Comparison of ENCODE assay signal across 8 cellular contexts in the genomic region with DNA sequence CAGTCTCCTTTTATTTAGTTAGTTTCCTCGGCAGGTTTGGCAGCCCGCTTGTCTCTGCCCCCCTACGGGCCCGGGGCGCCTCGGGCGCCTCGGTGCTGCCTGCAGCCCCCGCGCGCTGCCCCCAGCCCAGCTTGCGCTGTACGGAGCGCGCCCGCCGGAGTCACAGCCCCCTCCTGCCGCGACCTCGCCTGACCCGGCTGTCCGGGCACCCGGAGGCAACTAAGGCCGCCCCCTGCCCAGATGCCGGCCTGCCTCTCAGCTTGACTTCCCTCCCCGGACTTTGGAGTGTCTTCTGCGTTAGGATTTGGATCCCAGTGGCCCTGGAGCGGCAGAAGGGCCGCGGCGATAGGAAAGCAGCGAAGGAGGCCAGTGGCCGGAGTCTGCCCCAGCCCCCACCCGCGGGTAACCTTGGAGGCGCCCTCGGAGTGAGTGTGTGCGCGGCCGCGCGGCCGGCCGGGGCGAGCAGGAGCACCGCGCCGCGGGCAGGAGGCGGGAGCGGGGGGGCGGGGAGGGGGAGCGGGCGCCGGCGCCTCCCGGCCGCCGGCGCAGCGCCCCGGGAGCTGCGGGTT. TPM values are rescaled to one million over a fixed set of nuclear protein-coding genes. Genes with fewer than 3 reads are reported as not detected.
DNase-seq lines count a peak whose midpoint lies in the region; ATAC-seq and TF ChIP-seq lines count a peak whose summit lies in the region.

No MANE protein-coding gene starts in this region.

- H4K20me1 ChIP-seq in HCT116 (ENCODE audit: insufficient read depth), result no peaks in the 10 kb centered on the region

- no peak overlapping the region for H2AFZ ChIP-seq in HCT116 (ENCODE audit: low read depth, low read length, poor library complexity, severe bottlenecking)

- ATAC-seq in HCT116, result peak; percentile 85

- no peaks in the 10 kb centered on the region for H3K9me2 ChIP-seq in HCT116 (ENCODE audit: insufficient read depth)

- POLR2A ChIA-PET in HCT116 (lab: Charles Lee), result interaction anchor here (0.8 to 0.9 kb wide), 2 partner anchors 9 to 10 kb away, joined by 3 read pairs; no protein-coding TSS in a partner anchor

- no peaks in the 10 kb centered on the region for H3K9me3 ChIP-seq in HCT116 (ENCODE audit: control insufficient read depth in 1 of 2, insufficient read depth in 1 of 2, low read depth in 1 of 2, low read length in 2 of 2)

- no peaks in the 10 kb centered on the region for H3K36me3 ChIP-seq in HCT116 (ENCODE audit: control insufficient read depth in 1 of 2, insufficient read depth in 2 of 2, low read length in 2 of 2)

- CTCF ChIA-PET in HCT116 (lab: Charles Lee), result interaction anchor here (1.0 to 1.5 kb wide), 2 partner anchors 9 to 48 kb away, joined by 3 to 6 read pairs; no protein-coding TSS in a partner anchor

- no peak for TF ChIP-seq CTCF in HCT116 (IDR thresholded peaks at IDR 0.05 in 2 of 3, conservative IDR thresholded peaks at IDR 0.05 in 1 of 3; ENCODE audit: borderline replicate concordance in 1 of 3, insufficient read depth in 1 of 3, low read depth in 2 of 3, low read length in 2 of 3)

- H3K4me3 ChIP-seq in HCT116 (replicated peaks in 1 of 2; ENCODE audit: low read depth in 1 of 2, low read length in 2 of 2), result peak overlapping the region; percentile 54 to 65

- no peaks in the 10 kb centered on the region for H3K27me3 ChIP-seq in HCT116 (ENCODE audit: insufficient read depth, low read length)

- intact Hi-C loops in HCT116 (cut with micrococcal nuclease), result no loop called here

- no peak for TF ChIP-seq POLR2A in HCT116 (IDR thresholded peaks at IDR 0.05; ENCODE audit: borderline replicate concordance, extremely low read depth, insufficient read depth, insufficient read length)

- no TSS peak for BruUV-seq in HCT116 (replicated peaks; lab: Mats Ljungman, UMichigan)

- H3K27ac ChIP-seq in HCT116 (ENCODE audit: low read depth, low read length), result peak overlapping the region; percentile 50; the same call in 1 of the 2 replicates

- TF ChIP-seq RAD21 in HCT116 (IDR thresholded peaks at IDR 0.05; ENCODE audit: low read depth), result no peak

- DNase-seq in activated naive CD4-positive, alpha-beta T cell treated with Interleukin-2 at 50 U/mL for 16 hours, result peak; percentile 19
- no peak for DNase-seq in activated naive CD4-positive, alpha-beta T cell (lab: John Stamatoyannopoulos, UW)
- DNase-seq in HCT116 (ENCODE audit: low read depth, low spot score), result no peak
- DNase-seq in NCI-H1105 (lab: John Stamatoyannopoulos, UW), result peak; percentile 59
- peak; percentile 18 for DNase-seq in activated naive CD4-positive, alpha-beta T cell treated with anti-CD3 and anti-CD28 coated beads, Interleukin-2, amount 50 U/mL, for 16 hours
- DNase-seq in globus pallidus (ENCODE audit: low spot score), result peak; percentile 60
- peak in 38 of 56 donors; percentile 6 to 76 (median 46) for DNase-seq in nucleus accumbens (lab: John Stamatoyannopoulos, UW)
- DNase-seq in NCI-H526 treated with DMSO at 0.1 percent for 48 hours (lab: John Stamatoyannopoulos, UW), result no peak

- no peaks in the 10 kb centered on the region for H3K79me2 ChIP-seq in HCT116 (ENCODE audit: insufficient read depth, low read length)

- H3K4me1 ChIP-seq in HCT116 (ENCODE audit: control insufficient read depth in 1 of 2, insufficient read depth in 2 of 2, low read length in 2 of 2), result peaks cover 6 to 17% of the 10 kb centered on the region in 2 experiments; a peak in 3 of 4 replicates

- RAD21 ChIA-PET in HCT116 (lab: Charles Lee; ENCODE audit: low non-redundant PET in 1 of 2, low total read pairs in 2 of 2, uncharacterized antibody in 2 of 2, unreplicated experiment in 2 of 2), result no interaction called here

- H3K9ac ChIP-seq in HCT116 (ENCODE audit: low read length), result peak overlapping the region; percentile 65

- peak overlapping the region; percentile 80 for H3K4me2 ChIP-seq in HCT116 (ENCODE audit: low read length)

TF ChIP-seq in HCT116, 20 proteins besides CTCF, POLR2A, EP300 and RAD21:
- TF ChIP-seq, protein P1, sequence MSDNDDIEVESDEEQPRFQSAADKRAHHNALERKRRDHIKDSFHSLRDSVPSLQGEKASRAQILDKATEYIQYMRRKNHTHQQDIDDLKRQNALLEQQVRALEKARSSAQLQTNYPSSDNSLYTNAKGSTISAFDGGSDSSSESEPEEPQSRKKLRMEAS (IDR thresholded peaks at IDR 0.05), result peak; percentile 33; the same call in 1 of the 2 replicates
- peak; percentile 49; the same call in 1 of the 2 replicates for TF ChIP-seq ZFX (IDR thresholded peaks at IDR 0.05)
- no peak for TF ChIP-seq JUND (IDR thresholded peaks at IDR 0.05)
- TF ChIP-seq FOSL1 (IDR thresholded peaks at IDR 0.05; ENCODE audit: low read depth), result no peak
- no peak for TF ChIP-seq SIN3A (IDR thresholded peaks at IDR 0.05; ENCODE audit: low read depth)
- TF ChIP-seq, protein P2, sequence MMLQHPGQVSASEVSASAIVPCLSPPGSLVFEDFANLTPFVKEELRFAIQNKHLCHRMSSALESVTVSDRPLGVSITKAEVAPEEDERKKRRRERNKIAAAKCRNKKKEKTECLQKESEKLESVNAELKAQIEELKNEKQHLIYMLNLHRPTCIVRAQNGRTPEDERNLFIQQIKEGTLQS (IDR thresholded peaks at IDR 0.05), result no peak
- TF ChIP-seq EZH2phosphoT487 (IDR thresholded peaks at IDR 0.05; ENCODE audit: borderline replicate concordance), result no peak
- no peak for TF ChIP-seq ELF1 (IDR thresholded peaks at IDR 0.05; ENCODE audit: borderline replicate concordance, low read depth)
- TF ChIP-seq, protein P3, sequence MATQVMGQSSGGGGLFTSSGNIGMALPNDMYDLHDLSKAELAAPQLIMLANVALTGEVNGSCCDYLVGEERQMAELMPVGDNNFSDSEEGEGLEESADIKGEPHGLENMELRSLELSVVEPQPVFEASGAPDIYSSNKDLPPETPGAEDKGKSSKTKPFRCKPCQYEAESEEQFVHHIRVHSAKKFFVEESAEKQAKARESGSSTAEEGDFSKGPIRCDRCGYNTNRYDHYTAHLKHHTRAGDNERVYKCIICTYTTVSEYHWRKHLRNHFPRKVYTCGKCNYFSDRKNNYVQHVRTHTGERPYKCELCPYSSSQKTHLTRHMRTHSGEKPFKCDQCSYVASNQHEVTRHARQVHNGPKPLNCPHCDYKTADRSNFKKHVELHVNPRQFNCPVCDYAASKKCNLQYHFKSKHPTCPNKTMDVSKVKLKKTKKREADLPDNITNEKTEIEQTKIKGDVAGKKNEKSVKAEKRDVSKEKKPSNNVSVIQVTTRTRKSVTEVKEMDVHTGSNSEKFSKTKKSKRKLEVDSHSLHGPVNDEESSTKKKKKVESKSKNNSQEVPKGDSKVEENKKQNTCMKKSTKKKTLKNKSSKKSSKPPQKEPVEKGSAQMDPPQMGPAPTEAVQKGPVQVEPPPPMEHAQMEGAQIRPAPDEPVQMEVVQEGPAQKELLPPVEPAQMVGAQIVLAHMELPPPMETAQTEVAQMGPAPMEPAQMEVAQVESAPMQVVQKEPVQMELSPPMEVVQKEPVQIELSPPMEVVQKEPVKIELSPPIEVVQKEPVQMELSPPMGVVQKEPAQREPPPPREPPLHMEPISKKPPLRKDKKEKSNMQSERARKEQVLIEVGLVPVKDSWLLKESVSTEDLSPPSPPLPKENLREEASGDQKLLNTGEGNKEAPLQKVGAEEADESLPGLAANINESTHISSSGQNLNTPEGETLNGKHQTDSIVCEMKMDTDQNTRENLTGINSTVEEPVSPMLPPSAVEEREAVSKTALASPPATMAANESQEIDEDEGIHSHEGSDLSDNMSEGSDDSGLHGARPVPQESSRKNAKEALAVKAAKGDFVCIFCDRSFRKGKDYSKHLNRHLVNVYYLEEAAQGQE (IDR thresholded peaks at IDR 0.05; ENCODE audit: low read depth), result no peak
- no peak for TF ChIP-seq YY1 (IDR thresholded peaks at IDR 0.05; ENCODE audit: extremely low read depth, insufficient replicate concordance, low read depth, low read length)
- TF ChIP-seq CBX3 (IDR thresholded peaks at IDR 0.05; ENCODE audit: low read depth), result no peak

RNA-seq across cellular contexts. Expression of a gene that starts 7.6 kb away (rescaled TPM):
- 9.4 TPM for total RNA-seq in HCT116 (2021; ENCODE audit: unreplicated experiment)
- polyA plus RNA-seq in HCT116 (2012), result 5.2 and 8.0 TPM in 2 replicates

RNA-seq across cellular contexts. Expression of a gene that starts 17.6 kb away (rescaled TPM):
- total RNA-seq in HCT116 (2021; ENCODE audit: unreplicated experiment), result 73.2 TPM
- polyA plus RNA-seq in HCT116 (2012), result 54.9 and 67.3 TPM in 2 replicates

Comparison
In these comparisons a context has a peak if more than half of its experiments do, and no peak if none do; other contexts are left out.
1. DNase-seq: peak in activated naive CD4-positive, alpha-beta T cell treated with Interleukin-2 at 50 U/mL for 16 hours (single experiment), NCI-H1105 (single experiment), activated naive CD4-positive, alpha-beta T cell treated with anti-CD3 and anti-CD28 coated beads, Interleukin-2, amount 50 U/mL, for 16 hours (single experiment), globus pallidus (single experiment) and nucleus accumbens (38 of 56); none in activated naive CD4-positive, alpha-beta T cell (0 of 4), HCT116 (single experiment) and NCI-H526 treated with DMSO at 0.1 percent for 48 hours (single experiment).